Comparison of ENCODE assay signal across 9 cellular contexts in the genomic region with DNA sequence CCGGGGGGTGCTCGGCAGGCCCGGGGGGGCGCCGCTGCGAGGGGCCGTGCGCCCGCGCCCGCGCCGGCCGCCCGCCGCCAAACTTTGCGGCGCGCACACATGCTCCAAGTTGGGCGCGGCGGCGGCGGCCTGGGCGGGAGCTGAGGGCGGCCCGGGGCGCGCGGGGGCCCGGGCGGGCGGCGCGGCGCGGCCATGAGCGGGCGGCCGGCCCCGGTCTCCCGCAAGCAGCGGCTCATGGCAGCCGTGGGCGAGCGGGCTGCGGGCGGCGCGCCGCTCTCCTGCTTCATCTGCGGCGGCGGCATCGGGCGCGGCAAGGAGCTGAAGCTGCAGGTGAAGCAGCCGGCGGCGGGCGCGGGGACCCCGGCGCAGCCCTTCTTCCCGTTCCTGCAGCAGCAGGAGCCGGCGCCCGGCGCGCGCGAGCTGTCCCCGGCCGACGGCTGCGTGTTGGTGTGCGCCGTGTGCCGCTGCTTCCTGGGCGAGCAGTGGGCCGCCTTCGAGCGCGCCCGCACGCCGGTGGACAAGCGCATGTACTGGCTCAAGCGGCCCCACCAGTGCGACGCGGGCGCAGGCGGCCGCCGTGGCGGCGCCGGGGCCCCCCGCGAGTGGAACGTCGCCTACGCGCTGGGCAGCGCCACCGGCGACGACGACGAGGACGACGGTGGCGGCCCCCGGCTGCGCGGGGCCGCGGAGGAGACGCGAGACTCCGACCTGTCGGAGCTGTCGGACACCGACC. TPM values are rescaled to one million over a fixed set of nuclear protein-coding genes. Genes with fewer than 3 reads are reported as not detected.
A peak's percentile ranks its signal among the peaks of the same experiment; 100 is the strongest.
DNase-seq lines count a peak whose midpoint lies in the region; ATAC-seq, FAIRE-seq and TF ChIP-seq lines count a peak whose summit lies in the region.
"Had no signal": no experiment of that assay in that cellular context is flagged by ENCODE, and none has a peak within 500 bp of the region (broad histone marks: within the 10 kb centered on the region; RNA-seq: fewer than 3 reads in every experiment).

No MANE protein-coding gene starts in this region.

- peak overlapping the region; percentile 39 for H3K4ac ChIP-seq in mesendoderm (ENCODE audit: low read depth, low read length)

- no peak for FAIRE-seq in bronchial epithelial cell (lab: Jason Lieb, UNC)

- H3K4me3 ChIP-seq in ACC112 (ENCODE audit: low read depth, low read length) (peak overlapping the region; percentile 87), HCT116 (replicated peaks in 1 of 2; ENCODE audit: low read depth in 1 of 2, low read length in 2 of 2) (peak overlapping the region; percentile 36 to 56), bronchial epithelial cell (ENCODE audit: low read depth, low read length) (peak overlapping the region; percentile 33), mesendoderm (ENCODE audit: low read length) (peak overlapping the region; percentile 20)

- H2AK5ac ChIP-seq in mesendoderm (ENCODE audit: low read length): no peak overlapping the region

- POLR2A ChIA-PET in HCT116 (lab: Charles Lee): no interaction called here

- peak; percentile 16 for ATAC-seq in HCT116
- no peak for ATAC-seq in GM19023 (IDR thresholded peaks at IDR 0.05; ENCODE audit: unreplicated experiment)
- ATAC-seq in GM21367 (IDR thresholded peaks at IDR 0.05; ENCODE audit: unreplicated experiment): no peak
- ATAC-seq in HG02970 (IDR thresholded peaks at IDR 0.05; ENCODE audit: low FRiP score, unreplicated experiment): no peak

- DNase-seq in HCT116 (ENCODE audit: low read depth, low spot score): no peak
- no peak for DNase-seq in bronchial epithelial cell (ENCODE audit: low read depth)
- DNase-seq in mesendoderm: peak; percentile 44
- DNase-seq in activated CD4-positive, CD25-positive, alpha-beta regulatory T cell treated with anti-CD3 and anti-CD28 coated beads, Interleukin-2, amount 50 U/mL, for 72 hours: no peak

- H2AFZ ChIP-seq in ACC112 (ENCODE audit: low read length, unreplicated experiment) (peak overlapping the region; percentile 15), HCT116 (ENCODE audit: low read depth, low read length, poor library complexity, severe bottlenecking) (no peak overlapping the region)

- RAD21 ChIA-PET in HCT116 (lab: Charles Lee; ENCODE audit: low non-redundant PET in 1 of 2, low total read pairs in 2 of 2, uncharacterized antibody in 2 of 2, unreplicated experiment in 2 of 2): no interaction called here

- H3K9me3 ChIP-seq in HCT116 (ENCODE audit: control insufficient read depth in 1 of 2, insufficient read depth in 1 of 2, low read depth in 1 of 2, low read length in 2 of 2): no peaks in the 10 kb centered on the region

- no peak overlapping the region for H2BK5ac ChIP-seq in mesendoderm (ENCODE audit: low read length)

- WGBS in mesendoderm (ENCODE audit: extremely low coverage, insufficient coverage, low lambda C conversion rate): no CpG with 5 or more reads among the region's 125 CpGs

- no peaks in the 10 kb centered on the region for H3K9me2 ChIP-seq in HCT116 (ENCODE audit: insufficient read depth)

- TF ChIP-seq POLR2A in HCT116 (IDR thresholded peaks at IDR 0.05; ENCODE audit: borderline replicate concordance, extremely low read depth, insufficient read depth, insufficient read length): no peak

- TF ChIP-seq CTCF in HCT116 (IDR thresholded peaks at IDR 0.05 in 2 of 3, conservative IDR thresholded peaks at IDR 0.05 in 1 of 3; ENCODE audit: borderline replicate concordance in 1 of 3, insufficient read depth in 1 of 3, low read depth in 2 of 3, low read length in 2 of 3): no peak
- TF ChIP-seq CTCF in bronchial epithelial cell (IDR thresholded peaks at IDR 0.05; ENCODE audit: insufficient read depth, low read length, severe bottlenecking): no peak

- H3K56ac ChIP-seq in mesendoderm (ENCODE audit: low read length): peak overlapping the region; percentile 84

- no peaks in the 10 kb centered on the region for H3K27me3 ChIP-seq in ACC112 (ENCODE audit: insufficient read depth, low read length)
- H3K27me3 ChIP-seq in HCT116 (ENCODE audit: insufficient read depth, low read length): no peaks in the 10 kb centered on the region
- peaks cover 2% of the 10 kb centered on the region for H3K27me3 ChIP-seq in bronchial epithelial cell (ENCODE audit: control insufficient read depth, insufficient read depth, low read length)
- no peaks in the 10 kb centered on the region for H3K27me3 ChIP-seq in mesendoderm (ENCODE audit: insufficient read depth, low read length, poor library complexity)

- no peak overlapping the region for H3K27ac ChIP-seq in ACC112 (ENCODE audit: low read depth, low read length)
- H3K27ac ChIP-seq in HCT116 (ENCODE audit: low read depth, low read length): peak overlapping the region; percentile 44; the same call in 1 of the 2 replicates
- no peak overlapping the region for H3K27ac ChIP-seq in mesendoderm (ENCODE audit: low read depth, low read length)

- H3K23ac ChIP-seq in mesendoderm (ENCODE audit: low read length): no peak overlapping the region

- peak overlapping the region; percentile 41 for H3K18ac ChIP-seq in mesendoderm (ENCODE audit: low read length)

- H3K4me2 ChIP-seq in HCT116 (ENCODE audit: low read length): peak overlapping the region; percentile 74
- H3K4me2 ChIP-seq in mesendoderm (ENCODE audit: low read length): peak overlapping the region; percentile 69

- H3K79me1 ChIP-seq in mesendoderm (ENCODE audit: low read length): peaks cover 9% of the 10 kb centered on the region

- H3K9ac ChIP-seq in HCT116 (ENCODE audit: low read length) (peak overlapping the region; percentile 60), mesendoderm (ENCODE audit: low read length) (peak overlapping the region; percentile 71)

- intact Hi-C loops in HCT116 (cut with micrococcal nuclease): loop anchor here (5.0 kb wide), 1 partner anchor 68 kb away; no protein-coding TSS in a partner anchor

- H3K4me1 ChIP-seq in ACC112 (ENCODE audit: control insufficient read depth, insufficient read depth, low read length, unreplicated experiment) (peaks cover 42% of the 10 kb centered on the region), HCT116 (ENCODE audit: control insufficient read depth in 1 of 2, insufficient read depth in 2 of 2, low read length in 2 of 2) (peaks cover 42 to 61% of the 10 kb centered on the region in 2 experiments), mesendoderm (ENCODE audit: control insufficient read depth, low read depth, low read length) (peaks cover 15% of the 10 kb centered on the region)

- TF ChIP-seq RAD21 in HCT116 (IDR thresholded peaks at IDR 0.05; ENCODE audit: low read depth): no peak

- BruUV-seq in HCT116 (replicated peaks; lab: Mats Ljungman, UMichigan): no TSS peak

- H4K5ac ChIP-seq in mesendoderm (ENCODE audit: low read length): no peak overlapping the region

- no peak overlapping the region for H2BK15ac ChIP-seq in mesendoderm (replicated peaks; ENCODE audit: low read depth)

- CTCF ChIA-PET in HCT116 (lab: Charles Lee): no interaction called here

- H4K20me1 ChIP-seq in HCT116 (ENCODE audit: insufficient read depth): no peaks in the 10 kb centered on the region

- no peak overlapping the region for H4K8ac ChIP-seq in mesendoderm (ENCODE audit: low read depth, low read length)

- H3K79me2 ChIP-seq in ACC112 (ENCODE audit: control insufficient read depth, insufficient read depth, low read length, unreplicated experiment) (peaks cover 27% of the 10 kb centered on the region), HCT116 (ENCODE audit: insufficient read depth, low read length) (peaks cover 33% of the 10 kb centered on the region), mesendoderm (ENCODE audit: control insufficient read depth, insufficient read depth, low read length) (peaks cover 28% of the 10 kb centered on the region)

- H2BK120ac ChIP-seq in mesendoderm (ENCODE audit: low read depth, low read length): no peak overlapping the region

- no peaks in the 10 kb centered on the region for H3K36me3 ChIP-seq in ACC112 (ENCODE audit: insufficient read depth, low read length)
- no peaks in the 10 kb centered on the region for H3K36me3 ChIP-seq in HCT116 (ENCODE audit: control insufficient read depth in 1 of 2, insufficient read depth in 2 of 2, low read length in 2 of 2)
- H3K36me3 ChIP-seq in bronchial epithelial cell (ENCODE audit: control insufficient read depth, insufficient read depth, low read length): no peaks in the 10 kb centered on the region
- H3K36me3 ChIP-seq in mesendoderm (ENCODE audit: control insufficient read depth, insufficient read depth, low read length): no peaks in the 10 kb centered on the region

TF ChIP-seq in HCT116, 20 proteins besides CTCF, POLR2A, EP300 and RAD21:
- TF ChIP-seq ZFX (IDR thresholded peaks at IDR 0.05): 0 out of 2 replicates have a peak, but pooled peaks have one; percentile 30
- TF ChIP-seq, protein P1, sequence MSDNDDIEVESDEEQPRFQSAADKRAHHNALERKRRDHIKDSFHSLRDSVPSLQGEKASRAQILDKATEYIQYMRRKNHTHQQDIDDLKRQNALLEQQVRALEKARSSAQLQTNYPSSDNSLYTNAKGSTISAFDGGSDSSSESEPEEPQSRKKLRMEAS (IDR thresholded peaks at IDR 0.05): no peak
- no peak for TF ChIP-seq CEBPB (IDR thresholded peaks at IDR 0.05; ENCODE audit: low read depth)
- TF ChIP-seq, protein P2, sequence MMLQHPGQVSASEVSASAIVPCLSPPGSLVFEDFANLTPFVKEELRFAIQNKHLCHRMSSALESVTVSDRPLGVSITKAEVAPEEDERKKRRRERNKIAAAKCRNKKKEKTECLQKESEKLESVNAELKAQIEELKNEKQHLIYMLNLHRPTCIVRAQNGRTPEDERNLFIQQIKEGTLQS (IDR thresholded peaks at IDR 0.05): no peak
- no peak for TF ChIP-seq CBX3 (IDR thresholded peaks at IDR 0.05; ENCODE audit: low read depth)

RNA-seq across cellular contexts. Expression of a gene that starts 57.2 kb away (rescaled TPM):
- total RNA-seq in HCT116 (2021; ENCODE audit: unreplicated experiment) (0.27 TPM), bronchial epithelial cell (not detected in 2 replicates)
- 0.20 and 0.21 TPM in 2 replicates for polyA plus RNA-seq in HCT116 (2012)
- 0.07 TPM for polyA plus RNA-seq in mesendoderm (2013, experiment 1 of 2)
- not detected for polyA plus RNA-seq in mesendoderm (2013, experiment 2 of 2)
- polyA plus RNA-seq: adipose tissue had no signal

Comparison
In these comparisons a context has a peak if more than half of its experiments do, and no peak if none do; other contexts are left out.
1. H3K4me3 ChIP-seq: peak in every context shown above with its lines; median percentile 87 in ACC112; 46 in HCT116; 33 in bronchial epithelial cell; 20 in mesendoderm.